In genomic region chr13:110232146-110232545, GRCh38 we compare ENCODE assay signal across 16 cellular contexts.
A peak's percentile ranks its signal among the peaks of the same experiment; 100 is the strongest.
DNase-seq lines count a peak whose midpoint lies in the region; ATAC-seq and TF ChIP-seq lines count a peak whose summit lies in the region.
"Had no signal": no experiment of that assay in that cellular context is flagged by ENCODE, and none has a peak within 500 bp of the region (broad histone marks: within the 10 kb centered on the region; RNA-seq: fewer than 3 reads in every experiment).

No MANE protein-coding gene starts in this region.

- no peak for DNase-seq in HFFc6
- DNase-seq in brain microvascular endothelial cell = no peak
- peak; percentile 1 for DNase-seq in mucosa of gallbladder (ENCODE audit: low spot score)
- no peak for DNase-seq in activated CD4-positive, CD25-positive, alpha-beta regulatory T cell (lab: John Stamatoyannopoulos, UW)
- DNase-seq in naive thymus-derived CD4-positive, alpha-beta T cell = no peak
- no peak for DNase-seq in ACHN
- DNase-seq: hypothalamus; mucosa of descending colon; NCI-H2029; NCI-H446 treated with DMSO at 0.1 percent for 48 hours; stimulated activated naive CD4-positive, alpha-beta T cell had no signal

- H3K36me3 Mint-ChIP-seq in HFFc6 (ENCODE audit: low read depth) = peaks cover 5% of the 10 kb centered on the region
- H3K36me3 Mint-ChIP-seq in naive thymus-derived CD4-positive, alpha-beta T cell = no peaks in the 10 kb centered on the region
- H3K36me3 Mint-ChIP-seq: IgD-negative memory B cell had no signal

- no peak overlapping the region for H3K9ac ChIP-seq in stomach smooth muscle (ENCODE audit: low read length in 2 of 2)

- intact Hi-C loops in naive thymus-derived CD4-positive, alpha-beta T cell (cut with micrococcal nuclease) = no loop called here

- peaks cover 55% of the 10 kb centered on the region for H3K4me1 Mint-ChIP-seq in HFFc6 (ENCODE audit: low read depth)
- no peaks in the 10 kb centered on the region for H3K4me1 Mint-ChIP-seq in naive thymus-derived CD4-positive, alpha-beta T cell
- H3K4me1 Mint-ChIP-seq: activated T-helper 17 cell treated with anti-CD3 and anti-CD28 coated beads, Interleukin-2, amount 50 U/mL, for 72 hours had no signal

- peak overlapping the region; percentile 94 for H3K27ac ChIP-seq in brain microvascular endothelial cell
- H3K27ac ChIP-seq in stomach smooth muscle (ENCODE audit: low read length) = peak overlapping the region; percentile 55
- H3K27ac ChIP-seq in naive thymus-derived CD4-positive, alpha-beta T cell (ENCODE audit: low read depth, low read length) = no peak overlapping the region

- peak overlapping the region; percentile 89 for H3K27ac Mint-ChIP-seq in HFFc6
- no peak overlapping the region for H3K27ac Mint-ChIP-seq in naive thymus-derived CD4-positive, alpha-beta T cell
- H3K27ac Mint-ChIP-seq: activated T-helper 17 cell treated with anti-CD3 and anti-CD28 coated beads, Interleukin-2, amount 50 U/mL, for 72 hours; IgD-negative memory B cell had no signal

- H3K4me3 ChIP-seq in brain microvascular endothelial cell (ENCODE audit: low read depth, low read length) = no peak overlapping the region
- no peak overlapping the region for H3K4me3 ChIP-seq in stomach smooth muscle (ENCODE audit: low read length in 2 of 2)
- H3K4me3 ChIP-seq in naive thymus-derived CD4-positive, alpha-beta T cell (ENCODE audit: low read length) = no peak overlapping the region
- H3K4me3 ChIP-seq: mucosa of descending colon, ovary had no signal

- ATAC-seq in naive thymus-derived CD4-positive, alpha-beta T cell = no peak
- no peak for ATAC-seq in HG02840 (IDR thresholded peaks at IDR 0.05; ENCODE audit: low FRiP score, unreplicated experiment)
- ATAC-seq: activated T-helper 17 cell treated with anti-CD3 and anti-CD28 coated beads, Interleukin-2, amount 50 U/mL, for 72 hours; mucosa of descending colon had no signal

- peak overlapping the region; percentile 79 for H3K4me3 Mint-ChIP-seq in HFFc6
- no peak overlapping the region for H3K4me3 Mint-ChIP-seq in naive thymus-derived CD4-positive, alpha-beta T cell
- H3K4me3 Mint-ChIP-seq: activated T-helper 17 cell treated with anti-CD3 and anti-CD28 coated beads, Interleukin-2, amount 50 U/mL, for 72 hours; IgD-negative memory B cell had no signal

- in situ Hi-C loops in brain microvascular endothelial cell (cut with HindIII; ENCODE audit: low pct_ligation_motif_present, low sequenced_read_pairs) (no loop called here), ACHN (cut with HindIII; ENCODE audit: low pct_ligation_motif_present, low pct_unique_long_range_greater_than_20kb, low sequenced_read_pairs) (no loop called here)

- H3K36me3 ChIP-seq in brain microvascular endothelial cell (replicated peaks) (peaks cover 41% of the 10 kb centered on the region), stomach smooth muscle (ENCODE audit: control insufficient read depth in 2 of 2, insufficient read depth in 2 of 2, low read length in 2 of 2) (peaks cover 3 to 6% of the 10 kb centered on the region in 2 donors)
- H3K36me3 ChIP-seq in naive thymus-derived CD4-positive, alpha-beta T cell (ENCODE audit: control insufficient read depth in 2 of 3, insufficient read depth in 3 of 3, low read length in 3 of 3) = no peaks in the 10 kb centered on the region
- H3K36me3 ChIP-seq: ovary had no signal

- peaks cover 4% of the 10 kb centered on the region; the same call in 1 of the 2 replicates for H3K27me3 Mint-ChIP-seq in HFFc6 (ENCODE audit: insufficient read depth)
- H3K27me3 Mint-ChIP-seq in naive thymus-derived CD4-positive, alpha-beta T cell = peaks cover 8 to 36% (median 34%) of the 10 kb centered on the region in 5 donors

- peaks cover 45% of the 10 kb centered on the region for H3K4me1 ChIP-seq in stomach smooth muscle (ENCODE audit: control insufficient read depth, insufficient read depth, low read length)
- no peaks in the 10 kb centered on the region for H3K4me1 ChIP-seq in naive thymus-derived CD4-positive, alpha-beta T cell (ENCODE audit: control insufficient read depth in 2 of 2, insufficient read depth in 2 of 2, low read length in 2 of 2)

- CTCF ChIA-PET in naive thymus-derived CD4-positive, alpha-beta T cell (lab: Charles Lee) = interaction anchor here (1.6 kb wide), 1 partner anchor 179 kb away, joined by 5 read pairs; no protein-coding TSS in a partner anchor

- TF ChIP-seq CTCF in HFFc6 (IDR thresholded peaks at IDR 0.05) = no peak
- no peak for TF ChIP-seq CTCF in brain microvascular endothelial cell (IDR thresholded peaks at IDR 0.05; ENCODE audit: low read depth, low read length, missing control alignments)

- no peaks in the 10 kb centered on the region for H3K9me3 Mint-ChIP-seq in HFFc6
- peaks cover 0 to 2% (median 0%) of the 10 kb centered on the region in 11 donors for H3K9me3 Mint-ChIP-seq in naive thymus-derived CD4-positive, alpha-beta T cell
- H3K9me3 Mint-ChIP-seq: activated T-helper 17 cell treated with anti-CD3 and anti-CD28 coated beads, Interleukin-2, amount 50 U/mL, for 72 hours had no signal

- H3K27me3 ChIP-seq in brain microvascular endothelial cell (replicated peaks) (no peaks in the 10 kb centered on the region), stomach smooth muscle (ENCODE audit: control insufficient read depth in 1 of 2, insufficient read depth in 2 of 2, low read length in 2 of 2) (no peaks in the 10 kb centered on the region)
- peaks cover 0 to 3% of the 10 kb centered on the region in 2 donors for H3K27me3 ChIP-seq in naive thymus-derived CD4-positive, alpha-beta T cell (ENCODE audit: control insufficient read depth in 2 of 2, insufficient read depth in 2 of 2, low read length in 2 of 2)
- H3K27me3 ChIP-seq: ovary had no signal

- no peaks in the 10 kb centered on the region for H3K9me3 ChIP-seq in stomach smooth muscle (ENCODE audit: control insufficient read depth in 2 of 2, low read length in 2 of 2)
- no peaks in the 10 kb centered on the region for H3K9me3 ChIP-seq in naive thymus-derived CD4-positive, alpha-beta T cell (ENCODE audit: control insufficient read depth in 2 of 3, low read length in 3 of 3)
- H3K9me3 ChIP-seq: mucosa of descending colon, ovary had no signal

- POLR2A ChIA-PET in naive thymus-derived CD4-positive, alpha-beta T cell (lab: Charles Lee) = no interaction called here
